ENCODE assay signal across 10 cellular contexts in the genomic region with DNA sequence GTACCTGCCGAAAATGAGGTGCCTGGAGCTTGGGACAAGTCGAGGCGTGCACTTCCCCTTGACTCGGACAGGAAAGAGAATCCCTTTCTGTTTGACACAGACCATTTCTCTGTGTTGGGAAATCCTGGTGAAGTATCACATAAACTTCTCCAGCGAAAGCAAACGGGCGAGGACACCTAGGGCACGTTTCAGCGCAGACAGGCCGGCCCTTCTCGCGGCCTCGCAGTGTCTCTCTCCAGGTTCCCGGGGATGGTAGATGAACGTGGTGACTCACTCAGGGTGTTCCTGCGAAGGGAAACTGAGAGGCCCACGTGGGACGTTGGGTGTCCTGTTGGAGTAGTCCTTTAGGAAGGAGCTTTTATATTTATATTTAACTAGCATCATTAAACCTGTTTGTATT. TPM values are rescaled to one million over a fixed set of nuclear protein-coding genes. Genes with fewer than 3 reads are reported as not detected.
DNase-seq lines count a peak whose midpoint lies in the region; ATAC-seq and TF ChIP-seq lines count a peak whose summit lies in the region.
"Had no signal": no experiment of that assay in that cellular context is flagged by ENCODE, and none has a peak within 500 bp of the region (broad histone marks: within the 10 kb centered on the region; RNA-seq: fewer than 3 reads in every experiment).

No MANE protein-coding gene starts in this region.

- H3K4me2 ChIP-seq in mesendoderm (ENCODE audit: low read length) = no peak overlapping the region

- H3K18ac ChIP-seq in mesendoderm (ENCODE audit: low read length) = no peak overlapping the region

- TF ChIP-seq CTCF in colonic mucosa (IDR thresholded peaks at IDR 0.05) = no peak
- TF ChIP-seq CTCF in vagina (IDR thresholded peaks at IDR 0.05) = no peak

- TF ChIP-seq POLR2A in vagina (IDR thresholded peaks at IDR 0.05) = no peak

- no peak overlapping the region for H4K8ac ChIP-seq in mesendoderm (ENCODE audit: low read depth, low read length)

- H3K36me3 Mint-ChIP-seq in activated naive CD8-positive, alpha-beta T cell treated with anti-CD3 and anti-CD28 coated beads for 36 hours = peaks cover 12% of the 10 kb centered on the region
- H3K36me3 Mint-ChIP-seq in activated naive CD8-positive, alpha-beta T cell treated with anti-CD3 and anti-CD28 coated beads, Interleukin-2, amount 50 U/mL, for 24 hours (ENCODE audit: low read depth) = peaks cover 8% of the 10 kb centered on the region

- no CpG with 5 or more reads among the region's 18 CpGs for WGBS in mesendoderm (ENCODE audit: extremely low coverage, insufficient coverage, low lambda C conversion rate)

- H3K4me3 ChIP-seq in colonic mucosa (no peak overlapping the region), mesendoderm (ENCODE audit: low read length) (no peak overlapping the region), vagina (no peak overlapping the region)

- DNase-seq in activated naive CD8-positive, alpha-beta T cell treated with anti-CD3 and anti-CD28 coated beads for 36 hours = no peak
- DNase-seq in activated naive CD8-positive, alpha-beta T cell treated with anti-CD3 and anti-CD28 coated beads, Interleukin-2, amount 50 U/mL, for 24 hours = no peak
- DNase-seq in colonic mucosa = no peak
- peak; percentile 23 for DNase-seq in mesendoderm
- DNase-seq in vagina (ENCODE audit: extremely low spot score in 2 of 2) = no peak
- no peak for DNase-seq in OCI-M1 (lab: John Stamatoyannopoulos, UW)
- DNase-seq in stimulated activated CD4-positive, alpha-beta T cell treated with anti-CD3 and anti-CD28 coated beads, Interleukin-4, amount 100 ng/mL, for 1 hour = no peak
- DNase-seq: activated CD4-positive, CD25-positive, alpha-beta regulatory T cell; CD4-positive, CD25-positive, alpha-beta regulatory T cell had no signal

- H3K9me3 Mint-ChIP-seq in activated naive CD8-positive, alpha-beta T cell treated with anti-CD3 and anti-CD28 coated beads for 36 hours = no peaks in the 10 kb centered on the region
- H3K9me3 Mint-ChIP-seq in activated naive CD8-positive, alpha-beta T cell treated with anti-CD3 and anti-CD28 coated beads, Interleukin-2, amount 50 U/mL, for 24 hours = no peaks in the 10 kb centered on the region
- H3K9me3 Mint-ChIP-seq: CD4-positive, CD25-positive, alpha-beta regulatory T cell had no signal

- no peak overlapping the region for H3K4me3 Mint-ChIP-seq in activated naive CD8-positive, alpha-beta T cell treated with anti-CD3 and anti-CD28 coated beads for 36 hours
- H3K4me3 Mint-ChIP-seq in activated naive CD8-positive, alpha-beta T cell treated with anti-CD3 and anti-CD28 coated beads, Interleukin-2, amount 50 U/mL, for 24 hours = no peak overlapping the region
- H3K4me3 Mint-ChIP-seq: CD4-positive, CD25-positive, alpha-beta regulatory T cell had no signal

- H3K27ac Mint-ChIP-seq in activated naive CD8-positive, alpha-beta T cell treated with anti-CD3 and anti-CD28 coated beads for 36 hours = peak overlapping the region; percentile 16
- H3K27ac Mint-ChIP-seq in activated naive CD8-positive, alpha-beta T cell treated with anti-CD3 and anti-CD28 coated beads, Interleukin-2, amount 50 U/mL, for 24 hours = no peak overlapping the region

- H3K9ac ChIP-seq in colonic mucosa (ENCODE audit: low read depth in 2 of 2, low read length in 2 of 2) (no peak overlapping the region), mesendoderm (ENCODE audit: low read length) (no peak overlapping the region)

- no peak overlapping the region for H2BK15ac ChIP-seq in mesendoderm (replicated peaks; ENCODE audit: low read depth)

- H3K56ac ChIP-seq in mesendoderm (ENCODE audit: low read length) = peak overlapping the region; percentile 26

- no peak overlapping the region for H2AK5ac ChIP-seq in mesendoderm (ENCODE audit: low read length)

- H3K79me1 ChIP-seq in mesendoderm (ENCODE audit: low read length) = peaks cover 12% of the 10 kb centered on the region

- H3K9me3 ChIP-seq in colonic mucosa (no peaks in the 10 kb centered on the region), vagina (no peaks in the 10 kb centered on the region)

- H3K27me3 ChIP-seq in colonic mucosa = no peaks in the 10 kb centered on the region
- no peaks in the 10 kb centered on the region for H3K27me3 ChIP-seq in mesendoderm (ENCODE audit: insufficient read depth, low read length, poor library complexity)
- no peaks in the 10 kb centered on the region for H3K27me3 ChIP-seq in vagina

- no peaks in the 10 kb centered on the region for H3K27me3 Mint-ChIP-seq in activated naive CD8-positive, alpha-beta T cell treated with anti-CD3 and anti-CD28 coated beads for 36 hours
- no peaks in the 10 kb centered on the region for H3K27me3 Mint-ChIP-seq in activated naive CD8-positive, alpha-beta T cell treated with anti-CD3 and anti-CD28 coated beads, Interleukin-2, amount 50 U/mL, for 24 hours
- H3K27me3 Mint-ChIP-seq: CD4-positive, CD25-positive, alpha-beta regulatory T cell had no signal

- peak overlapping the region; percentile 15 for H3K27ac ChIP-seq in colonic mucosa
- H3K27ac ChIP-seq in mesendoderm (ENCODE audit: low read depth, low read length) = no peak overlapping the region
- H3K27ac ChIP-seq in vagina = peak overlapping the region; percentile 72

- no peak overlapping the region for H4K5ac ChIP-seq in mesendoderm (ENCODE audit: low read length)

- peaks cover 37% of the 10 kb centered on the region for H3K4me1 Mint-ChIP-seq in activated naive CD8-positive, alpha-beta T cell treated with anti-CD3 and anti-CD28 coated beads for 36 hours
- H3K4me1 Mint-ChIP-seq in activated naive CD8-positive, alpha-beta T cell treated with anti-CD3 and anti-CD28 coated beads, Interleukin-2, amount 50 U/mL, for 24 hours = peaks cover 58% of the 10 kb centered on the region

- no peak overlapping the region for H3K23ac ChIP-seq in mesendoderm (ENCODE audit: low read length)

- H3K4ac ChIP-seq in mesendoderm (ENCODE audit: low read depth, low read length) = no peak overlapping the region

- no peak overlapping the region for H2BK5ac ChIP-seq in mesendoderm (ENCODE audit: low read length)

- H3K4me1 ChIP-seq in colonic mucosa (peaks cover 7% of the 10 kb centered on the region), mesendoderm (ENCODE audit: control insufficient read depth, low read depth, low read length) (no peaks in the 10 kb centered on the region), vagina (peaks cover 44% of the 10 kb centered on the region)

- H2BK120ac ChIP-seq in mesendoderm (ENCODE audit: low read depth, low read length) = no peak overlapping the region

- H3K79me2 ChIP-seq in mesendoderm (ENCODE audit: control insufficient read depth, insufficient read depth, low read length) = peaks cover 6% of the 10 kb centered on the region

- ATAC-seq in activated naive CD8-positive, alpha-beta T cell treated with anti-CD3 and anti-CD28 coated beads, Interleukin-2, amount 50 U/mL, for 24 hours = no peak
- no peak for ATAC-seq in HG02571 (IDR thresholded peaks at IDR 0.05; ENCODE audit: unreplicated experiment)

- no peaks in the 10 kb centered on the region for H3K36me3 ChIP-seq in colonic mucosa
- H3K36me3 ChIP-seq in mesendoderm (ENCODE audit: control insufficient read depth, insufficient read depth, low read length) = no peaks in the 10 kb centered on the region
- no peaks in the 10 kb centered on the region for H3K36me3 ChIP-seq in vagina

- intact Hi-C loops in colonic mucosa (cut with DNase I) = no loop called here
- intact Hi-C loops in vagina (cut with DNase I) = no loop called here

RNA-seq across cellular contexts. Expression of a gene that starts 36.3 kb away (rescaled TPM):
- not detected for total RNA-seq in activated naive CD8-positive, alpha-beta T cell treated with anti-CD3 and anti-CD28 coated beads for 36 hours
- total RNA-seq in colonic mucosa (not detected), vagina (83.0 TPM)
- not detected for polyA plus RNA-seq in mesendoderm (2013, experiment 1 of 2)
- polyA plus RNA-seq in mesendoderm (2013, experiment 2 of 2) = 0.01 TPM
- total RNA-seq: CD4-positive, CD25-positive, alpha-beta regulatory T cell had no signal

Comparison
In these comparisons a context has a peak if more than half of its experiments do, and no peak if none do; other contexts are left out.
1. RNA of a gene that starts 36.3 kb away (total RNA-seq): 83.0 TPM in vagina (single experiment); not detected in colonic mucosa and not detected in activated naive CD8-positive, alpha-beta T cell treated with anti-CD3 and anti-CD28 coated beads for 36 hours; every median in the first group is over 10 times any median in the second.